ENCODE assay signal across 21 cellular contexts in the genomic region with DNA sequence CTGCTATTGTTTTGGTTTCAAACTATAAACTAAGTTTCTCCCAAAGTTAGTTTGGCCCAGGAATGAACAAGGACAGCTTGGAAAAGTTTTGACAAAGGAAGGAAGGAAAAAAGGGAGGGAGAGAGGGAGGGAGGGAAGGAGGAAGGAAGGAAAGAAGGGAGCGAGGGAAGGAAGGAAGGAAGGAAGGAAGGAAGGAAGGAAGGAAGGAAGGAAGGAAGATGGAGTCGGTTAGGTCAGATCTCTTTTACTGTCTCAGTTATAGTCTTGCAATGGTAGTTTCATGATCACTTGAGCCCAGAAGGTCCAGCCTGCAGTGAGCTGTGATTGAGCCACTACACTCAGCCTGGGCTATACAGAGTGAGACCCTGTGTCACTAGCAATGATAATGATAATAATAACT.
"Had no signal": no experiment of that assay in that cellular context is flagged by ENCODE, and none has a peak within 500 bp of the region (broad histone marks: within the 10 kb centered on the region; RNA-seq: fewer than 3 reads in every experiment).

No MANE protein-coding gene starts in this region.

- DNase-seq: activated CD4-positive, alpha-beta memory T cell treated with anti-CD3 and anti-CD28 coated beads, Interleukin-2, amount 10 ng/mL, durations not matched to agents 7 days and 5 days; activated effector memory CD4-positive, alpha-beta T cell treated with Interleukin-2 at 50 U/mL for 16 hours; activated naive CD4-positive, alpha-beta T cell treated with anti-CD3 and anti-CD28 coated beads, Interleukin-2, amount 10 ng/mL, durations not matched to agents 7 days and 5 days; activated T-cell treated with anti-CD3 and anti-CD28 coated beads, Interleukin-2, amount 50 U/mL, for 72 hours; amygdala; cerebellar nuclear complex; endodermal cell; heart right ventricle; naive B cell; stimulated activated CD4-positive, alpha-beta T cell treated with anti-CD3 and anti-CD28 coated beads, Interleukin-4, amount 100 ng/mL, for 24 hours; stimulated activated naive CD8-positive, alpha-beta T cell treated with anti-CD3 and anti-CD28 coated beads, Interleukin-15, Interleukin-2, amounts not matched to agents 100 U/mL and 50 U/mL, for 24 hours; T-helper 17 cell; thyroid gland; upper lobe of right lung had no signal

- H3K4me1 ChIP-seq: prostate gland, thyroid gland, upper lobe of right lung had no signal

- FAIRE-seq: bronchial epithelial cell had no signal

- ATAC-seq: heart right ventricle; left cardiac atrium; stimulated activated naive CD8-positive, alpha-beta T cell treated with anti-CD3 and anti-CD28 coated beads, Interleukin-15, Interleukin-2, amounts not matched to agents 100 U/mL and 50 U/mL, for 24 hours; T-helper 17 cell; upper lobe of right lung had no signal

- H3K4me3 Mint-ChIP-seq: activated CD4-positive, alpha-beta memory T cell treated with anti-CD3 and anti-CD28 coated beads, Interleukin-2, amount 10 ng/mL, durations not matched to agents 7 days and 5 days; activated naive CD4-positive, alpha-beta T cell treated with anti-CD3 and anti-CD28 coated beads, Interleukin-2, amount 10 ng/mL, durations not matched to agents 7 days and 5 days; endodermal cell; memory B cell; naive B cell; neural crest cell; T-helper 17 cell had no signal

- H3K27me3 ChIP-seq: heart right ventricle, thyroid gland, upper lobe of right lung had no signal

- H3K9me3 Mint-ChIP-seq: activated CD4-positive, alpha-beta memory T cell treated with anti-CD3 and anti-CD28 coated beads, Interleukin-2, amount 10 ng/mL, durations not matched to agents 7 days and 5 days; activated naive CD4-positive, alpha-beta T cell treated with anti-CD3 and anti-CD28 coated beads, Interleukin-2, amount 10 ng/mL, durations not matched to agents 7 days and 5 days; activated T-cell treated with anti-CD3 and anti-CD28 coated beads, Interleukin-2, amount 50 U/mL, for 72 hours; endodermal cell; memory B cell; naive B cell; neural crest cell had no signal

- H3K9me3 ChIP-seq: heart right ventricle, prostate gland, thyroid gland, upper lobe of right lung had no signal

- H3K4me3 ChIP-seq: coronary artery, heart right ventricle, prostate gland, thyroid gland, upper lobe of right lung had no signal

- H3K27ac ChIP-seq: coronary artery, epithelial cell of prostate, heart right ventricle, prostate gland, thyroid gland, upper lobe of right lung had no signal

- H3K27me3 Mint-ChIP-seq: activated CD4-positive, alpha-beta memory T cell treated with anti-CD3 and anti-CD28 coated beads, Interleukin-2, amount 10 ng/mL, durations not matched to agents 7 days and 5 days; activated naive CD4-positive, alpha-beta T cell treated with anti-CD3 and anti-CD28 coated beads, Interleukin-2, amount 10 ng/mL, durations not matched to agents 7 days and 5 days; memory B cell; naive B cell; T-helper 17 cell had no signal

- H3K36me3 ChIP-seq: heart right ventricle, prostate gland, thyroid gland, upper lobe of right lung had no signal

- H3K36me3 Mint-ChIP-seq: activated naive CD4-positive, alpha-beta T cell treated with anti-CD3 and anti-CD28 coated beads, Interleukin-2, amount 10 ng/mL, durations not matched to agents 7 days and 5 days; memory B cell; naive B cell had no signal

- H3K27ac Mint-ChIP-seq: activated CD4-positive, alpha-beta memory T cell treated with anti-CD3 and anti-CD28 coated beads, Interleukin-2, amount 10 ng/mL, durations not matched to agents 7 days and 5 days; activated naive CD4-positive, alpha-beta T cell treated with anti-CD3 and anti-CD28 coated beads, Interleukin-2, amount 10 ng/mL, durations not matched to agents 7 days and 5 days; activated T-cell treated with anti-CD3 and anti-CD28 coated beads, Interleukin-2, amount 50 U/mL, for 72 hours; endodermal cell; memory B cell; T-helper 17 cell had no signal

- H3K4me1 Mint-ChIP-seq: endodermal cell, neural crest cell, T-helper 17 cell had no signal
